18 cellular contexts compared by ENCODE assay signal in genomic region chr5:633521-633955, GRCh38. TPM values are rescaled to one million over a fixed set of nuclear protein-coding genes. Genes with fewer than 3 reads are reported as not detected.
DNase-seq lines count a peak whose midpoint lies in the region; ATAC-seq and TF ChIP-seq lines count a peak whose summit lies in the region.
"Had no signal": no experiment of that assay in that cellular context is flagged by ENCODE, and none has a peak within 500 bp of the region (broad histone marks: within the 10 kb centered on the region; RNA-seq: fewer than 3 reads in every experiment).

No MANE protein-coding gene starts in this region.

- H3K36me3 Mint-ChIP-seq in GM23338 (ENCODE audit: low read depth) (peaks cover 40% of the 10 kb centered on the region), neural progenitor cell (peaks cover 27% of the 10 kb centered on the region)

- no peaks in the 10 kb centered on the region for H3K27me3 ChIP-seq in GM23338 (ENCODE audit: insufficient read depth)
- no peaks in the 10 kb centered on the region for H3K27me3 ChIP-seq in Panc1 (ENCODE audit: control insufficient read depth, insufficient read depth, low read length)
- no peaks in the 10 kb centered on the region for H3K27me3 ChIP-seq in neural progenitor cell
- H3K27me3 ChIP-seq: hepatocyte, SJCRH30 had no signal

- H3K9me3 Mint-ChIP-seq in GM23338 (no peaks in the 10 kb centered on the region), neural progenitor cell (no peaks in the 10 kb centered on the region)
- H3K9me3 Mint-ChIP-seq: activated CD8-positive, alpha-beta T cell treated with anti-CD3 and anti-CD28 coated beads for 36 hours; CD4-positive, alpha-beta T cell had no signal

- H4K20me1 ChIP-seq in GM23338 (replicated peaks; ENCODE audit: insufficient read depth) (peaks cover 13% of the 10 kb centered on the region), neural progenitor cell (ENCODE audit: low read depth) (peaks cover 8% of the 10 kb centered on the region)

- POLR2A ChIA-PET in Panc1 (lab: Charles Lee), result no interaction called here

- ATAC-seq in GM23338 (no peak; the same call in 1 of the 3 replicates), Panc1 (peak; percentile 71), HG02759 (IDR thresholded peaks at IDR 0.05; ENCODE audit: unreplicated experiment) (no peak), GM18868 (IDR thresholded peaks at IDR 0.05; ENCODE audit: unreplicated experiment) (no peak)
- ATAC-seq: activated CD8-positive, alpha-beta T cell treated with anti-CD3 and anti-CD28 coated beads for 36 hours; stimulated activated naive CD8-positive, alpha-beta T cell treated with anti-CD3 and anti-CD28 coated beads, Interleukin-15, Interleukin-2, amounts not matched to agents 100 U/mL and 50 U/mL, for 24 hours had no signal

- H3K27ac ChIP-seq in GM23338 (ENCODE audit: low read depth), result 0 out of 2 replicates have a peak overlapping the region, but pooled peaks have one; percentile 45
- no peak overlapping the region for H3K27ac ChIP-seq in Panc1 (ENCODE audit: low read length)
- H3K27ac ChIP-seq in neural progenitor cell, result peak overlapping the region; percentile 29
- H3K27ac ChIP-seq: hepatocyte, left ventricle myocardium inferior, SJCRH30 had no signal

- H3K9me2 ChIP-seq in GM23338 (ENCODE audit: insufficient read depth), result no peaks in the 10 kb centered on the region

- H3K4me1 ChIP-seq in GM23338 (ENCODE audit: insufficient read depth) (no peaks in the 10 kb centered on the region), Panc1 (ENCODE audit: control insufficient read depth, insufficient read depth, low read length) (no peaks in the 10 kb centered on the region), neural progenitor cell (no peaks in the 10 kb centered on the region)
- H3K4me1 ChIP-seq: left ventricle myocardium inferior, SJCRH30 had no signal

- no peaks in the 10 kb centered on the region for H3K9me3 ChIP-seq in Panc1 (ENCODE audit: control insufficient read depth, insufficient read depth, low read depth, low read length)
- H3K9me3 ChIP-seq in neural progenitor cell (ENCODE audit: low read depth), result no peaks in the 10 kb centered on the region
- H3K9me3 ChIP-seq: SJCRH30 had no signal

- in situ Hi-C loops in Panc1 (cut with HindIII; ENCODE audit: low pct_unique_long_range_greater_than_20kb, low sequenced_read_pairs), result no loop called here

- CTCF ChIA-PET in Panc1 (lab: Charles Lee), result no interaction called here

- H2AFZ ChIP-seq in GM23338 (no peak overlapping the region), neural progenitor cell (replicated peaks) (no peak overlapping the region)
- H2AFZ ChIP-seq: hepatocyte had no signal

- H3K4me1 Mint-ChIP-seq in GM23338, result no peaks in the 10 kb centered on the region
- no peaks in the 10 kb centered on the region for H3K4me1 Mint-ChIP-seq in neural progenitor cell

- H3K27me3 Mint-ChIP-seq in GM23338 (ENCODE audit: insufficient read depth, low read depth, poor library complexity), result peaks cover 4% of the 10 kb centered on the region
- H3K27me3 Mint-ChIP-seq in neural progenitor cell (ENCODE audit: insufficient read depth, low read depth), result no peaks in the 10 kb centered on the region
- H3K27me3 Mint-ChIP-seq: activated CD8-positive, alpha-beta T cell treated with anti-CD3 and anti-CD28 coated beads for 36 hours; CD4-positive, alpha-beta T cell had no signal

- peaks cover 6% of the 10 kb centered on the region; the same call in 1 of the 2 replicates for H3K36me3 ChIP-seq in GM23338 (ENCODE audit: insufficient read depth)
- peaks cover 6% of the 10 kb centered on the region for H3K36me3 ChIP-seq in Panc1 (ENCODE audit: control insufficient read depth, insufficient read depth, low read length)
- peaks cover 2% of the 10 kb centered on the region for H3K36me3 ChIP-seq in neural progenitor cell

- no TSS peak for BruUV-seq in Panc1 (replicated peaks; lab: Mats Ljungman, UMichigan)

- H3K4me2 ChIP-seq in GM23338 (no peak overlapping the region), neural progenitor cell (no peak overlapping the region)
- H3K4me2 ChIP-seq: hepatocyte had no signal

- H3K79me2 ChIP-seq in GM23338 (replicated peaks; ENCODE audit: insufficient read depth) (no peaks in the 10 kb centered on the region), neural progenitor cell (ENCODE audit: low read depth) (no peaks in the 10 kb centered on the region)
- H3K79me2 ChIP-seq: hepatocyte had no signal

- intact Hi-C loops in Panc1 (cut with micrococcal nuclease; ENCODE audit: unreplicated experiment), result no loop called here

- H3K9ac ChIP-seq in neural progenitor cell, result no peak overlapping the region

- H3F3A ChIP-seq in GM23338 (replicated peaks; ENCODE audit: low read depth) (no peaks in the 10 kb centered on the region), neural progenitor cell (ENCODE audit: low read depth) (peaks cover 7% of the 10 kb centered on the region)

- H3K27ac Mint-ChIP-seq in GM23338, result no peak overlapping the region
- H3K27ac Mint-ChIP-seq in neural progenitor cell, result no peak overlapping the region
- H3K27ac Mint-ChIP-seq: activated CD8-positive, alpha-beta T cell treated with anti-CD3 and anti-CD28 coated beads for 36 hours; CD4-positive, alpha-beta T cell had no signal

- H3K4me3 Mint-ChIP-seq in GM23338 (no peak overlapping the region), neural progenitor cell (no peak overlapping the region)
- H3K4me3 Mint-ChIP-seq: activated CD8-positive, alpha-beta T cell treated with anti-CD3 and anti-CD28 coated beads for 36 hours; CD4-positive, alpha-beta T cell had no signal

- DNase-seq in GM23338 (ENCODE audit: low spot score) (peak; percentile 23), Panc1 (ENCODE audit: low read depth, low spot score) (no peak), fibroblast of mammary gland (ENCODE audit: low read depth) (peak; percentile 78), neural progenitor cell (ENCODE audit: low spot score) (peak; percentile 22), DMS79 treated with DMSO at 0.1 percent for 48 hours (lab: John Stamatoyannopoulos, UW) (no peak)
- DNase-seq: activated CD8-positive, alpha-beta T cell treated with anti-CD3 and anti-CD28 coated beads for 36 hours; activated naive CD4-positive, alpha-beta T cell treated with Interleukin-2 at 50 U/mL for 16 hours; caudate nucleus; GDM1; left ventricle myocardium inferior; NCI-H2107; NK-92 treated with Interleukin-12 subunit alpha and Interleukin-12 subunit beta, amount 100 ng/mL, for 24 hours; stimulated activated naive CD8-positive, alpha-beta T cell treated with anti-CD3 and anti-CD28 coated beads, Interleukin-15, Interleukin-2, amounts not matched to agents 100 U/mL and 50 U/mL, for 24 hours had no signal

- H3K4me3 ChIP-seq in GM23338 (no peak overlapping the region), Panc1 (ENCODE audit: low read depth in 2 of 2, low read length in 2 of 2) (no peak overlapping the region), fibroblast of mammary gland (ENCODE audit: control insufficient read depth, low read depth, low read length) (no peak overlapping the region), neural progenitor cell (no peak overlapping the region)
- H3K4me3 ChIP-seq: hepatocyte, left ventricle myocardium inferior, SJCRH30 had no signal

- TF ChIP-seq CTCF in GM23338 (conservative IDR thresholded peaks at IDR 0.05; ENCODE audit: low read depth in 2 of 2), result no peak
- no peak for TF ChIP-seq CTCF in Panc1 (IDR thresholded peaks at IDR 0.05)
- no peak for TF ChIP-seq CTCF in fibroblast of mammary gland (conservative IDR thresholded peaks at IDR 0.05; ENCODE audit: control insufficient read depth, insufficient read depth, low read depth, low read length)
- no peak for TF ChIP-seq CTCF in neural progenitor cell (IDR thresholded peaks at IDR 0.05)

TF ChIP-seq in GM23338, 12 proteins besides CTCF, POLR2A, EP300 and RAD21 (continues in another document):
- TF ChIP-seq ZNF331 (CRISPR knock-in tag; IDR thresholded peaks at IDR 0.05; ENCODE audit: low read depth), result no peak

RNA-seq across cellular contexts. Expression of gene CEP72, which starts 21.4 kb away (rescaled TPM):
- 23.1 and 27.1 TPM in 2 replicates for total RNA-seq in GM23338 (2014; rRNA removed; shearing (Covaris generic))
- polyA plus RNA-seq in GM23338 (2016; fragmentation: Nextera tagmentation; extraction: Ambion mirVana), result 12.5 and 15.5 TPM in 2 replicates
- total RNA-seq in Panc1 (2021; ENCODE audit: unreplicated experiment) (33.2 TPM), neural progenitor cell (ENCODE audit: low replicate concordance) (17.2 and 21.5 TPM in 2 replicates)
- 7.5 TPM for polyA plus RNA-seq in Panc1 (2012; ENCODE audit: insufficient read length)

RNA-seq across cellular contexts. Expression of gene TPPP, which starts 59.6 kb away (rescaled TPM):
- total RNA-seq in GM23338 (2014; rRNA removed; shearing (Covaris generic)), result 1.4 and 1.8 TPM in 2 replicates
- polyA plus RNA-seq in GM23338 (2016; fragmentation: Nextera tagmentation; extraction: Ambion mirVana), result 0.38 and 0.48 TPM in 2 replicates
- 0.98 TPM for total RNA-seq in Panc1 (2021; ENCODE audit: unreplicated experiment)
- 1.5 TPM for polyA plus RNA-seq in Panc1 (2012; ENCODE audit: insufficient read length)
- total RNA-seq in neural progenitor cell (ENCODE audit: low replicate concordance), result 0.87 TPM in 1 of 2 replicates, not detected in the other

Comparison
In these comparisons a context has a peak if more than half of its experiments do, and no peak if none do; other contexts are left out.
1. DNase-seq: peak in GM23338 (single experiment), fibroblast of mammary gland (single experiment) and neural progenitor cell (single experiment); none in Panc1 (single experiment) and DMS79 treated with DMSO at 0.1 percent for 48 hours (single experiment).